In the genomic region with DNA sequence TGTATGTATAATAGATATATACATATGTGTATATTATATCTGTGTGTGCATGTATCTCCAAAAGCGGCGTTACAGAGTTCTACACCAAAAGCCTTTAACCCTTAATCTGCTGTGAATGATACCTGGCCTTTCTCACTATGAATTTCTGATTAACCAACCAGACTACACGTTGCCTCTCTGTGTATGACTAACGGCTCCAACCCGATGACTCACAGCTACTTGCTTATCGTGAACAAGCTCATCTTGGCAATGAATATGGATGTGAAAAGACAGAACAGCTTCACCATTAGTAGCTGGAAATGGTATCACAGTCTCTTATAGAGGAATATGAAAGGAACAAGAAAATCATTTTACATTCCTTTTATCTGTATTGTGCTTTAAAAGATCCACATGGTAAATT, we compare ENCODE assay signal across 11 cellular contexts. TPM values are rescaled to one million over a fixed set of nuclear protein-coding genes. Genes with fewer than 3 reads are reported as not detected.
A peak's percentile ranks its signal among the peaks of the same experiment; 100 is the strongest.
DNase-seq lines count a peak whose midpoint lies in the region; ATAC-seq and TF ChIP-seq lines count a peak whose summit lies in the region.
"Had no signal": no experiment of that assay in that cellular context is flagged by ENCODE, and none has a peak within 500 bp of the region (broad histone marks: within the 10 kb centered on the region; RNA-seq: fewer than 3 reads in every experiment).

No MANE protein-coding gene starts in this region.

- no peak for TF ChIP-seq RAD21 in IMR-90 (IDR thresholded peaks at IDR 0.05; ENCODE audit: low read length)

- no peak overlapping the region for H2AK9ac ChIP-seq in IMR-90 (replicated peaks; ENCODE audit: low read depth, low read length, poor library complexity)

- H3K27me3 ChIP-seq in AG04450 (ENCODE audit: control insufficient read depth, insufficient read depth, low read length) = no peaks in the 10 kb centered on the region
- no peaks in the 10 kb centered on the region for H3K27me3 ChIP-seq in IMR-90 (ENCODE audit: control insufficient read depth, insufficient read depth, low read length)
- H3K27me3 ChIP-seq in mammary epithelial cell (ENCODE audit: insufficient read depth, low read length) = no peaks in the 10 kb centered on the region
- no peaks in the 10 kb centered on the region for H3K27me3 ChIP-seq in kidney epithelial cell (ENCODE audit: control insufficient read depth, insufficient read depth, low read length)
- H3K27me3 ChIP-seq in endodermal cell (ENCODE audit: control insufficient read depth, insufficient read depth, low read length, poor library complexity, severe bottlenecking) = no peaks in the 10 kb centered on the region

- no peak overlapping the region for H4K5ac ChIP-seq in IMR-90 (ENCODE audit: low read depth, low read length)

- no peak overlapping the region for H3K18ac ChIP-seq in IMR-90 (ENCODE audit: low read depth, low read length)

- no peak overlapping the region for H3K4me3 Mint-ChIP-seq in endodermal cell
- no peak overlapping the region for H3K4me3 Mint-ChIP-seq in activated T-helper 1 cell treated with anti-CD3 and anti-CD28 coated beads, Interleukin-12 subunit alpha, Interleukin-12 subunit beta, Interleukin-2, Interleukin-4 antibody, amounts not matched to agents 30 ng/mL and 10 ng/mL and 1 ng/mL, durations not matched to agents 14 hours and 24 hours and 36 hours
- H3K4me3 Mint-ChIP-seq: activated B cell treated with CpG ODN at 0.5 μM for 24 hours; activated naive CD4-positive, alpha-beta T cell treated with anti-CD3 and anti-CD28 coated beads, Interleukin-2, amount 10 ng/mL, durations not matched to agents 7 days and 5 days; stimulated activated naive CD8-positive, alpha-beta T cell treated with anti-CD3 and anti-CD28 coated beads, Interleukin-15, amount 100 ng/mL, for 72 hours had no signal

- no peaks in the 10 kb centered on the region for H3K4me1 Mint-ChIP-seq in endodermal cell
- no peaks in the 10 kb centered on the region for H3K4me1 Mint-ChIP-seq in activated T-helper 1 cell treated with anti-CD3 and anti-CD28 coated beads, Interleukin-12 subunit alpha, Interleukin-12 subunit beta, Interleukin-2, Interleukin-4 antibody, amounts not matched to agents 30 ng/mL and 10 ng/mL and 1 ng/mL, durations not matched to agents 14 hours and 24 hours and 36 hours (ENCODE audit: low read depth)
- H3K4me1 Mint-ChIP-seq: activated B cell treated with CpG ODN at 0.5 μM for 24 hours; activated naive CD4-positive, alpha-beta T cell treated with anti-CD3 and anti-CD28 coated beads, Interleukin-2, amount 10 ng/mL, durations not matched to agents 7 days and 5 days; stimulated activated naive CD8-positive, alpha-beta T cell treated with anti-CD3 and anti-CD28 coated beads, Interleukin-15, amount 100 ng/mL, for 72 hours had no signal

- H3K4me3 ChIP-seq in AG04450 (ENCODE audit: low read depth, low read length) (no peak overlapping the region), IMR-90 (ENCODE audit: insufficient read depth, low read depth, low read length) (no peak overlapping the region), mammary epithelial cell (replicated peaks in 1 of 3; ENCODE audit: insufficient read depth in 1 of 3, low read depth in 2 of 3, low read length in 3 of 3) (no peak overlapping the region), kidney epithelial cell (ENCODE audit: low read depth, low read length) (no peak overlapping the region), endodermal cell (ENCODE audit: low read length) (no peak overlapping the region)

- no peak overlapping the region for H3K14ac ChIP-seq in IMR-90 (replicated peaks; ENCODE audit: low read depth, low read length)

- peaks cover 18% of the 10 kb centered on the region for H3K36me3 Mint-ChIP-seq in endodermal cell (ENCODE audit: low read depth)
- no peaks in the 10 kb centered on the region for H3K36me3 Mint-ChIP-seq in activated T-helper 1 cell treated with anti-CD3 and anti-CD28 coated beads, Interleukin-12 subunit alpha, Interleukin-12 subunit beta, Interleukin-2, Interleukin-4 antibody, amounts not matched to agents 30 ng/mL and 10 ng/mL and 1 ng/mL, durations not matched to agents 14 hours and 24 hours and 36 hours (ENCODE audit: low read depth)
- H3K36me3 Mint-ChIP-seq: activated naive CD4-positive, alpha-beta T cell treated with anti-CD3 and anti-CD28 coated beads, Interleukin-2, amount 10 ng/mL, durations not matched to agents 7 days and 5 days had no signal

- no peak overlapping the region for H2BK20ac ChIP-seq in IMR-90 (ENCODE audit: low read depth, low read length)

- no peak overlapping the region for H2BK120ac ChIP-seq in IMR-90 (ENCODE audit: low read depth, low read length)

- H3K4me1 ChIP-seq in IMR-90 (ENCODE audit: control insufficient read depth, insufficient read depth, low read length) (no peaks in the 10 kb centered on the region), mammary epithelial cell (ENCODE audit: insufficient read depth, low read length) (no peaks in the 10 kb centered on the region), endodermal cell (ENCODE audit: control insufficient read depth, insufficient read depth, low read length) (no peaks in the 10 kb centered on the region)

- no peaks in the 10 kb centered on the region for H4K20me1 ChIP-seq in IMR-90 (ENCODE audit: insufficient read depth, low read length)
- no peaks in the 10 kb centered on the region for H4K20me1 ChIP-seq in mammary epithelial cell (ENCODE audit: insufficient read depth, low read length)

- no peak for TF ChIP-seq POLR2A in IMR-90 (IDR thresholded peaks at IDR 0.05; ENCODE audit: low read depth, low read length)

- H4K8ac ChIP-seq in IMR-90 (ENCODE audit: low read depth in 2 of 2, low read length in 2 of 2) = no peak overlapping the region

- H3K36me3 ChIP-seq in IMR-90 (ENCODE audit: control insufficient read depth, insufficient read depth, low read length) = peaks cover 10% of the 10 kb centered on the region
- H3K36me3 ChIP-seq in mammary epithelial cell (ENCODE audit: insufficient read depth, low read length) = no peaks in the 10 kb centered on the region
- H3K36me3 ChIP-seq in kidney epithelial cell (ENCODE audit: control insufficient read depth, insufficient read depth, low read length) = no peaks in the 10 kb centered on the region
- H3K36me3 ChIP-seq in endodermal cell (ENCODE audit: control insufficient read depth, insufficient read depth, low read length) = peaks cover 18% of the 10 kb centered on the region

- WGBS in IMR-90 (ENCODE audit: extremely low coverage in 2 of 2, insufficient read length in 1 of 2), 2 experiments = no CpG with 5 or more reads among the region's 6 CpGs
- WGBS in mammary epithelial cell (ENCODE audit: low coverage, missing lambda C conversion rate) = 34% methylated on average over 6 of the region's 6 CpGs
- WGBS in endodermal cell (ENCODE audit: insufficient coverage in 1 of 2, insufficient read length in 1 of 2), 2 experiments = 92 to 96% methylated on average over 3 to 6 of the region's 6 CpGs

- no peak overlapping the region for H4K91ac ChIP-seq in IMR-90 (ENCODE audit: insufficient read depth, low read depth, low read length)

- H3K27ac Mint-ChIP-seq in endodermal cell = no peak overlapping the region
- no peak overlapping the region for H3K27ac Mint-ChIP-seq in activated T-helper 1 cell treated with anti-CD3 and anti-CD28 coated beads, Interleukin-12 subunit alpha, Interleukin-12 subunit beta, Interleukin-2, Interleukin-4 antibody, amounts not matched to agents 30 ng/mL and 10 ng/mL and 1 ng/mL, durations not matched to agents 14 hours and 24 hours and 36 hours
- H3K27ac Mint-ChIP-seq: activated B cell treated with CpG ODN at 0.5 μM for 24 hours; activated naive CD4-positive, alpha-beta T cell treated with anti-CD3 and anti-CD28 coated beads, Interleukin-2, amount 10 ng/mL, durations not matched to agents 7 days and 5 days; stimulated activated naive CD8-positive, alpha-beta T cell treated with anti-CD3 and anti-CD28 coated beads, Interleukin-15, amount 100 ng/mL, for 72 hours had no signal

- no peak overlapping the region for H3K4ac ChIP-seq in IMR-90 (ENCODE audit: low read depth, low read length)

- no peak overlapping the region for H3K9ac ChIP-seq in IMR-90 (ENCODE audit: low read depth, low read length)
- H3K9ac ChIP-seq in mammary epithelial cell (ENCODE audit: insufficient read depth, low read length) = no peak overlapping the region
- H3K9ac ChIP-seq in endodermal cell (ENCODE audit: extremely low read depth, low read length, poor library complexity, severe bottlenecking) = no peak overlapping the region

- in situ Hi-C loops in IMR-90 (cut with MboI; ENCODE audit: low sequenced_read_pairs) (no loop called here), mammary epithelial cell (cut with MboI; ENCODE audit: low sequenced_read_pairs in 2 of 2) (no loop called here)

- ATAC-seq in IMR-90 (ENCODE audit: low read depth) (peak; percentile 96), HG02973 (IDR thresholded peaks at IDR 0.05; ENCODE audit: unreplicated experiment) (no peak)
- ATAC-seq: stimulated activated naive CD8-positive, alpha-beta T cell treated with anti-CD3 and anti-CD28 coated beads, Interleukin-15, amount 100 ng/mL, for 72 hours had no signal

- no peaks in the 10 kb centered on the region for H3K9me3 ChIP-seq in AG04450 (ENCODE audit: control insufficient read depth, insufficient read depth, low read length)
- H3K9me3 ChIP-seq in IMR-90 (ENCODE audit: control insufficient read depth, insufficient read depth, low read length) = no peaks in the 10 kb centered on the region
- peaks cover 29% of the 10 kb centered on the region for H3K9me3 ChIP-seq in mammary epithelial cell (replicated peaks; ENCODE audit: insufficient read depth, low read length)
- H3K9me3 ChIP-seq in endodermal cell (ENCODE audit: control insufficient read depth, low read length) = no peaks in the 10 kb centered on the region

- intact Hi-C loops in IMR-90 (cut with micrococcal nuclease) = no loop called here
- intact Hi-C loops in mammary epithelial cell (cut with micrococcal nuclease) = no loop called here
- intact Hi-C loops in activated T-helper 1 cell treated with anti-CD3 and anti-CD28 coated beads, Interleukin-12 subunit alpha, Interleukin-12 subunit beta, Interleukin-2, Interleukin-4 antibody, amounts not matched to agents 30 ng/mL and 10 ng/mL and 1 ng/mL, durations not matched to agents 14 hours and 24 hours and 36 hours (cut with micrococcal nuclease) = no loop called here

- peak; percentile 78 for DNase-seq in AG04450 (ENCODE audit: low read depth, low spot score)
- peak; percentile 96 for DNase-seq in IMR-90
- peak; percentile 7 for DNase-seq in mammary epithelial cell
- peak; percentile 42 for DNase-seq in kidney epithelial cell (ENCODE audit: low read depth)
- DNase-seq in mesenteric fat pad (ENCODE audit: low spot score) = no peak
- DNase-seq in endodermal cell = no peak
- no peak for DNase-seq in activated T-helper 1 cell treated with anti-CD3 and anti-CD28 coated beads, Interleukin-12 subunit alpha, Interleukin-12 subunit beta, Interleukin-2, Interleukin-4 antibody, amounts not matched to agents 30 ng/mL and 10 ng/mL and 1 ng/mL, durations not matched to agents 14 hours and 24 hours and 36 hours (ENCODE audit: low spot score)
- DNase-seq: activated B cell treated with CpG ODN at 0.5 μM for 24 hours; activated naive CD4-positive, alpha-beta T cell treated with anti-CD3 and anti-CD28 coated beads, Interleukin-2, amount 10 ng/mL, durations not matched to agents 7 days and 5 days; stimulated activated naive CD8-positive, alpha-beta T cell treated with anti-CD3 and anti-CD28 coated beads, Interleukin-15, amount 100 ng/mL, for 72 hours had no signal

- no peak overlapping the region for H2AK5ac ChIP-seq in IMR-90 (ENCODE audit: low read depth, low read length)

- H3K56ac ChIP-seq in IMR-90 (ENCODE audit: extremely low read depth, insufficient read depth, low read length) = no peak overlapping the region

- no peak overlapping the region for H2BK5ac ChIP-seq in IMR-90 (ENCODE audit: low read depth, low read length, poor library complexity, severe bottlenecking)

- H2AFZ ChIP-seq in IMR-90 (replicated peaks; ENCODE audit: low read length, poor library complexity) (no peak overlapping the region), mammary epithelial cell (ENCODE audit: low read depth, low read length) (no peak overlapping the region)

- H3K23ac ChIP-seq in IMR-90 (ENCODE audit: low read depth, low read length) = no peak overlapping the region

- BruUV-seq in IMR-90 (replicated peaks; lab: Mats Ljungman, UMichigan) = no TSS peak
- BruUV-seq in mammary epithelial cell (replicated peaks; lab: Mats Ljungman, UMichigan) = no TSS peak

- H3K9me3 Mint-ChIP-seq in endodermal cell = no peaks in the 10 kb centered on the region
- H3K9me3 Mint-ChIP-seq in activated T-helper 1 cell treated with anti-CD3 and anti-CD28 coated beads, Interleukin-12 subunit alpha, Interleukin-12 subunit beta, Interleukin-2, Interleukin-4 antibody, amounts not matched to agents 30 ng/mL and 10 ng/mL and 1 ng/mL, durations not matched to agents 14 hours and 24 hours and 36 hours = peaks cover 10% of the 10 kb centered on the region
- H3K9me3 Mint-ChIP-seq: activated B cell treated with CpG ODN at 0.5 μM for 24 hours had no signal

- TF ChIP-seq CTCF in AG04450 (IDR thresholded peaks at IDR 0.05; ENCODE audit: low read depth, low read length) (no peak), IMR-90 (conservative IDR thresholded peaks at IDR 0.05; ENCODE audit: low read depth, low read length) (no peak), mammary epithelial cell (conservative IDR thresholded peaks at IDR 0.05 in 1 of 2, IDR thresholded peaks at IDR 0.05 in 1 of 2; ENCODE audit: extremely low read depth in 1 of 2, insufficient read depth in 1 of 2, low read depth in 1 of 2, low read length in 2 of 2) (no peak), kidney epithelial cell (IDR thresholded peaks at IDR 0.05; ENCODE audit: insufficient read depth, low read length, poor library complexity, severe bottlenecking) (no peak), endodermal cell (conservative IDR thresholded peaks at IDR 0.05) (no peak)

- dilution Hi-C loops in IMR-90 (cut with HindIII; ENCODE audit: low sequenced_read_pairs, unreplicated experiment) = no loop called here
- dilution Hi-C loops in mammary epithelial cell (cut with HindIII; ENCODE audit: low sequenced_read_pairs) = no loop called here

- H3K27ac ChIP-seq in AG04450 (ENCODE audit: low read depth, low read length) = no peak overlapping the region
- H3K27ac ChIP-seq in IMR-90 (ENCODE audit: insufficient read depth, low read length) = no peak overlapping the region
- H3K27ac ChIP-seq in mammary epithelial cell (ENCODE audit: insufficient read depth, low read depth, low read length) = no peak overlapping the region
- no peak overlapping the region for H3K27ac ChIP-seq in endodermal cell (ENCODE audit: low read depth, low read length)

- no peaks in the 10 kb centered on the region for H3K79me2 ChIP-seq in mammary epithelial cell (ENCODE audit: insufficient read depth, low read length)

- H3K4me2 ChIP-seq in IMR-90 (ENCODE audit: low read depth, low read length) = no peak overlapping the region
- no peak overlapping the region for H3K4me2 ChIP-seq in mammary epithelial cell (ENCODE audit: insufficient read depth, low read depth, low read length)

- no peaks in the 10 kb centered on the region; the same call in 1 of the 2 replicates for H3K9me1 ChIP-seq in IMR-90 (ENCODE audit: insufficient read depth, low read length)

- POLR2A ChIA-PET in AG04450 (lab: Yijun Ruan, JAX) (no interaction called here), IMR-90 (lab: Charles Lee; ENCODE audit: unreplicated experiment) (interaction anchor here (0.5 to 0.6 kb wide), 2 partner anchors 46 to 78 kb away, joined by 4 to 20 read pairs; no protein-coding TSS in a partner anchor)

- CTCF ChIA-PET in AG04450 (lab: Charles Lee) = interaction anchor here (0.6 to 2.4 kb wide), 4 partner anchors 10 to 585 kb away, joined by 4 to 18 read pairs (median 6); no protein-coding TSS in a partner anchor
- CTCF ChIA-PET in IMR-90 (lab: Yijun Ruan, JAX) = interaction anchor here (0.5 to 1.2 kb wide), 4 partner anchors 18 to 489 kb away, joined by 3 to 4 read pairs (median 4); no protein-coding TSS in a partner anchor
- CTCF ChIA-PET in mammary epithelial cell (lab: Charles Lee; ENCODE audit: low non-redundant PET) = no interaction called here

- H3K79me1 ChIP-seq in IMR-90 (ENCODE audit: low read depth in 1 of 2, low read length in 2 of 2) = no peaks in the 10 kb centered on the region

- no peak overlapping the region for H2BK15ac ChIP-seq in IMR-90 (ENCODE audit: low read depth, low read length)

- no peaks in the 10 kb centered on the region for H3K27me3 Mint-ChIP-seq in endodermal cell (ENCODE audit: insufficient read depth)
- no peaks in the 10 kb centered on the region for H3K27me3 Mint-ChIP-seq in activated T-helper 1 cell treated with anti-CD3 and anti-CD28 coated beads, Interleukin-12 subunit alpha, Interleukin-12 subunit beta, Interleukin-2, Interleukin-4 antibody, amounts not matched to agents 30 ng/mL and 10 ng/mL and 1 ng/mL, durations not matched to agents 14 hours and 24 hours and 36 hours (ENCODE audit: insufficient read depth)
- H3K27me3 Mint-ChIP-seq: activated naive CD4-positive, alpha-beta T cell treated with anti-CD3 and anti-CD28 coated beads, Interleukin-2, amount 10 ng/mL, durations not matched to agents 7 days and 5 days; stimulated activated naive CD8-positive, alpha-beta T cell treated with anti-CD3 and anti-CD28 coated beads, Interleukin-15, amount 100 ng/mL, for 72 hours had no signal

RNA-seq across cellular contexts. Expression of a gene that starts 23.8 kb away (rescaled TPM):
- polyA plus RNA-seq in AG04450 (2011; rRNA removed) (0.83 and 1.3 TPM in 2 replicates), IMR-90 (2012; rRNA removed) (1.0 and 1.2 TPM in 2 replicates), mammary epithelial cell (0.12 TPM)
- polyA minus RNA-seq in AG04450 (2011; rRNA and poly(A)+ RNA removed) = 0.69 and 1.5 TPM in 2 replicates
- total RNA-seq in IMR-90 (2012; rRNA removed) (0.54 and 1.1 TPM in 2 replicates), mammary epithelial cell (1 to 10 TPM; 1.1 to 4.3 TPM), kidney epithelial cell (5.9 and 6.4 TPM in 2 replicates), mesenteric fat pad (4.1 TPM), endodermal cell (10 to 100 TPM; 14.2 to 21.9 TPM)
- 0.67 and 0.75 TPM in 2 replicates for polyA plus RNA-seq in IMR-90 (2012; cell fraction: cytosol; rRNA removed)
- polyA plus RNA-seq in IMR-90 (2012; cell fraction: nucleus; rRNA removed; ENCODE audit: low replicate concordance) = 2.3 and 2.6 TPM in 2 replicates
- polyA minus RNA-seq in mammary epithelial cell = not detected
- 6.9 TPM for polyA plus RNA-seq in endodermal cell (2013, experiment 1 of 2)
- polyA plus RNA-seq in endodermal cell (2013, experiment 2 of 2) = 5.9 TPM
- 0.51 TPM in 1 of 2 replicates, not detected in the other for total RNA-seq in activated T-helper 1 cell treated with anti-CD3 and anti-CD28 coated beads, Interleukin-12 subunit alpha, Interleukin-12 subunit beta, Interleukin-2, Interleukin-4 antibody, amounts not matched to agents 30 ng/mL and 10 ng/mL and 1 ng/mL, durations not matched to agents 14 hours and 24 hours and 36 hours

Comparison
In these comparisons a context has a peak if more than half of its experiments do, and no peak if none do; other contexts are left out.
1. DNase-seq: peak in AG04450 (single experiment), IMR-90 (single experiment), mammary epithelial cell (single experiment) and kidney epithelial cell (single experiment); none in mesenteric fat pad (single experiment), endodermal cell (single experiment) and activated T-helper 1 cell treated with anti-CD3 and anti-CD28 coated beads, Interleukin-12 subunit alpha, Interleukin-12 subunit beta, Interleukin-2, Interleukin-4 antibody, amounts not matched to agents 30 ng/mL and 10 ng/mL and 1 ng/mL, durations not matched to agents 14 hours and 24 hours and 36 hours (single experiment).